In the genomic region with DNA sequence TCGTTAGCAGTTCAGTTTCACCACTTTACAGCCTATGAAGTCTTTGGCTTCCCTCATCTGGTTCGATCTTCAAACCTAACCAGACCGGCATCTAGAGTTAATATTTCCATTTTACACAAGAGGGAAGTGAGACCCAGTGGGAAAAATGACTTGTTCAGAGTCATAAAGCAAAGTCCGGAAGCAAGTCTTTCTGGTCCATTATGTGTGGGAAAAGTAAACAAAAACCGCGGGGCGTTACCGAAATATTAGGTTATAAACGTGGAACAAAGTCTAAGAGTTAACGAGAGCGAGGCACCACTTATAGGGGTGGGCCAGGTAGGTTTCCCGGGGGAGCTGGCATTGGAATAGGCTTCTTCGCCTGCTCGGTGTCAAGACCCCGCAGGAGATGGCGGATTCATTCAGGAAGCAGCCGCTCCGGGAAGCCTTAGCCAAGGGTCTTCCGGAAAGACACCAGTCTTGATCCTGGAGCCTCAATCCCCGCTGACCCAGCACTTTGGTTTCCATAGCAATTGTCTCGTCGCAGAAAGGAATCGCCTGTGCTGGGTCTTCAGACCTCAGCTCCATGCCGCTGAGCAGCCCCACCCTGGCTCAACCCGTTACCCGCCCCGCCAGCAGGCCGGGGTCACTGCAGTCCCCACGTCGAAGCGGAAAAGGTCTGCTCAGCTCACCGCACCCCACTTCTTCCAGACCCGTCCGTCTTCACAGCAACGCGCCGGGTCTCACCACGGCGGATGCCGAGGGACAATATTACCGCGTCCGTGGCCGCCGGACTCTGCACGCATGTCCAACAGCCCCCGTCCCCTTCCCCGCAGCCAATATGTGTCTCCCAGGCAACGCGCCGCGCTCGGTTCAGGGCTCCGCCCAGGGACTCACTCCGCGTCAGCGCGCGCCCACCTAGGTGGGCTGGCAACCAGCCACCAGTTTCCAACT, we compare ENCODE assay signal across 8 cellular contexts. TPM values are rescaled to one million over a fixed set of nuclear protein-coding genes. Genes with fewer than 3 reads are reported as not detected.
DNase-seq lines count a peak whose midpoint lies in the region; ATAC-seq, FAIRE-seq and TF ChIP-seq lines count a peak whose summit lies in the region.

A gene (plus strand): TSS at position 872 of the 930 bp plus-strand sequence. CDS start 82 bp downstream, outside the sequence.

- peaks cover 9% of the 10 kb centered on the region for H3K4me1 ChIP-seq in A549
- no peaks in the 10 kb centered on the region for H3K4me1 ChIP-seq in iPS DF 6.9 (ENCODE audit: control insufficient read depth, insufficient read depth, low read length)

- H3K4me2 ChIP-seq in A549, result peak within 1 kb of the TSS; percentile 72

- H3K4me3 ChIP-seq in A549 (peak within 1 kb of the TSS; percentile 30), iPS DF 6.9 (ENCODE audit: low read length) (peak within 1 kb of the TSS; percentile 63; the same call in 1 of the 2 replicates), skeletal muscle cell (ENCODE audit: low read depth, low read length) (peak within 1 kb of the TSS; percentile 61)

- POLR2A ChIA-PET in A549 (lab: Yijun Ruan, JAX), result no interaction called here

- H3K9me3 ChIP-seq in A549, result no peaks in the 10 kb centered on the region
- H3K9me3 ChIP-seq in iPS DF 6.9 (ENCODE audit: control insufficient read depth, insufficient read depth, low read length), result no peaks in the 10 kb centered on the region

- no peak for FAIRE-seq in A549 (lab: Jason Lieb, UNC)

- peak within 1 kb of the TSS; percentile 45 to 62; a peak in 5 of 6 replicates for H3K27ac ChIP-seq in A549
- H3K27ac ChIP-seq in iPS DF 6.9 (ENCODE audit: low read length), result no peak within 1 kb of the TSS

- TF ChIP-seq CTCF in A549 (IDR thresholded peaks at IDR 0.05), result no peak

- H3K36me3 ChIP-seq in iPS DF 6.9 (ENCODE audit: control insufficient read depth, insufficient read depth, low read length), result no peaks in the 10 kb centered on the region

- TF ChIP-seq POLR2A in A549 (IDR thresholded peaks at IDR 0.05; ENCODE audit: low read length), result no peak

- 59% methylated on average over 45 of the region's 59 CpGs for WGBS in A549 (ENCODE audit: missing lambda C conversion rate)
- no CpG with 5 or more reads among the region's 59 CpGs for WGBS in iPS DF 6.9 (ENCODE audit: insufficient coverage, insufficient read length)

- ATAC-seq in A549, result peak; percentile 15 to 16; a peak in 2 of 6 replicates
- ATAC-seq in GM18868 (IDR thresholded peaks at IDR 0.05; ENCODE audit: unreplicated experiment), result peak; percentile 49
- no peak for ATAC-seq in GM19324 (IDR thresholded peaks at IDR 0.05; ENCODE audit: low FRiP score, unreplicated experiment)

- no peak for TF ChIP-seq RAD21 in A549 (conservative IDR thresholded peaks at IDR 0.05 in 1 of 2, IDR thresholded peaks at IDR 0.05 in 1 of 2)

- H3K27me3 ChIP-seq in iPS DF 6.9 (ENCODE audit: control insufficient read depth, insufficient read depth, low read length), result peaks cover 14% of the 10 kb centered on the region; the same call in 1 of the 2 replicates

- CTCF ChIA-PET in A549 (lab: Yijun Ruan, JAX), result interaction anchor here (1.4 to 6.0 kb wide), 3 partner anchors 14 to 72 kb away, joined by 4 to 58 read pairs (median 56); a partner anchor contains a TSS

- peak; percentile 18 to 35 for DNase-seq in A549 (ENCODE audit: low read depth in 1 of 2, low spot score in 1 of 2)
- DNase-seq in NCI-H748 treated with DMSO at 0.1 percent for 48 hours (lab: John Stamatoyannopoulos, UW), result peak; percentile 51
- DNase-seq in anterior cingulate cortex (lab: John Stamatoyannopoulos, UW), result peak in 34 of 58 donors; percentile 2 to 64 (median 24)
- DNase-seq in iPS DF 6.9 (ENCODE audit: low read depth, low spot score), result no peak
- no peak for DNase-seq in skeletal muscle cell (ENCODE audit: low read depth)
- DNase-seq in AML-193 (lab: John Stamatoyannopoulos, UW), result no peak

- TF ChIP-seq EP300 in A549 (IDR thresholded peaks at IDR 0.05), result no peak

TF ChIP-seq in A549, 52 proteins besides CTCF, POLR2A, EP300 and RAD21:
- TF ChIP-seq EHF (CRISPR knock-in tag; IDR thresholded peaks at IDR 0.05) (no peak), ESRRA (IDR thresholded peaks at IDR 0.05; ENCODE audit: borderline replicate concordance, low read length) (no peak), PHF8 (IDR thresholded peaks at IDR 0.05; ENCODE audit: borderline replicate concordance, low read depth) (no peak), MAZ (IDR thresholded peaks at IDR 0.05; ENCODE audit: borderline replicate concordance, low read depth, low read length) (no peak), TFCP2L1 (CRISPR knock-in tag; IDR thresholded peaks at IDR 0.05) (no peak)
- TF ChIP-seq, protein P1, sequence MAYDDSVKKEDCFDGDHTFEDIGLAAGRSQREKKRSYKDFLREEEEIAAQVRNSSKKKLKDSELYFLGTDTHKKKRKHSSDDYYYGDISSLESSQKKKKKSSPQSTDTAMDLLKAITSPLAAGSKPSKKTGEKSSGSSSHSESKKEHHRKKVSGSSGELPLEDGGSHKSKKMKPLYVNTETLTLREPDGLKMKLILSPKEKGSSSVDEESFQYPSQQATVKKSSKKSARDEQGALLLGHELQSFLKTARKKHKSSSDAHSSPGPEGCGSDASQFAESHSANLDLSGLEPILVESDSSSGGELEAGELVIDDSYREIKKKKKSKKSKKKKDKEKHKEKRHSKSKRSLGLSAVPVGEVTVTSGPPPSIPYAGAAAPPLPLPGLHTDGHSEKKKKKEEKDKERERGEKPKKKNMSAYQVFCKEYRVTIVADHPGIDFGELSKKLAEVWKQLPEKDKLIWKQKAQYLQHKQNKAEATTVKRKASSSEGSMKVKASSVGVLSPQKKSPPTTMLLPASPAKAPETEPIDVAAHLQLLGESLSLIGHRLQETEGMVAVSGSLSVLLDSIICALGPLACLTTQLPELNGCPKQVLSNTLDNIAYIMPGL (CRISPR knock-in tag; IDR thresholded peaks at IDR 0.05; ENCODE audit: borderline replicate concordance), result no peak

RNA-seq across cellular contexts. Expression of the gene that starts here (rescaled TPM):
- polyA plus RNA-seq in A549 (2011; rRNA removed) (not detected in 2 replicates), A549 (2017; fragmentation: RNase III; extraction: RNeasy Plus Mini Kit Qiagen cat#74134 plus additional on column Dnase treatment) (not detected in 3 replicates)
- not detected in 2 replicates for polyA plus RNA-seq in A549 (2012; cell fraction: cytosol; rRNA removed)
- not detected in 2 replicates for polyA plus RNA-seq in A549 (2012; cell fraction: nucleus; rRNA removed)
- polyA minus RNA-seq in A549 (2011; rRNA and poly(A)+ RNA removed), result not detected in 2 replicates

Comparison
In these comparisons a context has a peak if more than half of its experiments do, and no peak if none do; other contexts are left out.
1. Peak in DNase-seq, ATAC-seq, H3K4me3 ChIP-seq, H3K27ac ChIP-seq and H3K4me2 ChIP-seq in A549; RNA of the gene not detected or under 1 TPM.
2. DNase-seq: peak in NCI-H748 treated with DMSO at 0.1 percent for 48 hours (single experiment) and anterior cingulate cortex (34 of 58); none in iPS DF 6.9 (single experiment), skeletal muscle cell (single experiment) and AML-193 (0 of 2).
3. Peak in every context shown above with its lines, with median percentiles within 50 percentile points of each other: H3K4me3 ChIP-seq.